In genomic region chr17:80855968-80856862, GRCh38 we compare ENCODE assay signal across 1 cellular context.
TF ChIP-seq lines count a peak whose summit lies in the region.

No MANE protein-coding gene starts in this region.

TF ChIP-seq in GM12878, 131 proteins besides CTCF, POLR2A, EP300 and RAD21 (continued from another document and continues in another):
- TF ChIP-seq ZBTB11 (CRISPR knock-in tag; IDR thresholded peaks at IDR 0.05): no peak
- TF ChIP-seq GATAD2B (conservative IDR thresholded peaks at IDR 0.05; ENCODE audit: low read depth): peak; percentile 56; the same call in 1 of the 2 replicates
- peak; percentile 89 for TF ChIP-seq SP1 (IDR thresholded peaks at IDR 0.05; ENCODE audit: low read depth, low read length)
- peak; percentile 95 for TF ChIP-seq TCF12 (IDR thresholded peaks at IDR 0.05; ENCODE audit: low read depth, low read length)
- peak; percentile 79; the same call in 1 of the 2 replicates for TF ChIP-seq PML (IDR thresholded peaks at IDR 0.05; ENCODE audit: low read length)
- TF ChIP-seq RAD51 (IDR thresholded peaks at IDR 0.05): peak; percentile 41; the same call in 1 of the 2 replicates
- peak; percentile 86; the same call in 1 of the 2 replicates for TF ChIP-seq CHD2 (IDR thresholded peaks at IDR 0.05; ENCODE audit: borderline replicate concordance, low read depth, low read length)
- TF ChIP-seq ZZZ3 (IDR thresholded peaks at IDR 0.05; ENCODE audit: control insufficient read depth, insufficient read length, low read depth): no peak
- TF ChIP-seq SMARCA5 (IDR thresholded peaks at IDR 0.05): 0 out of 2 replicates have a peak, but pooled peaks have one; percentile 35
- no peak for TF ChIP-seq KAT2A (conservative IDR thresholded peaks at IDR 0.05; ENCODE audit: control insufficient read depth, low read depth, low read length)
- peak; percentile 98 for TF ChIP-seq NFIC (IDR thresholded peaks at IDR 0.05; ENCODE audit: low read depth, low read length)
- TF ChIP-seq MXI1 (IDR thresholded peaks at IDR 0.05; ENCODE audit: low read depth, low read length): peak; percentile 74
- peak; percentile 44; the same call in 1 of the 2 replicates for TF ChIP-seq NR2F1 (conservative IDR thresholded peaks at IDR 0.05)
- TF ChIP-seq ZNF622 (IDR thresholded peaks at IDR 0.05): no peak
- TF ChIP-seq REST (IDR thresholded peaks at IDR 0.05; ENCODE audit: low read depth, low read length): no peak
- TF ChIP-seq ZNF274 (IDR thresholded peaks at IDR 0.05; ENCODE audit: insufficient read depth, insufficient read length): no peak
- TF ChIP-seq CHD1 (IDR thresholded peaks at IDR 0.05; ENCODE audit: low read depth, low read length): no peak
- no peak for TF ChIP-seq USF1 (IDR thresholded peaks at IDR 0.05; ENCODE audit: borderline replicate concordance, extremely low read length, insufficient read depth, low read depth, low read length)
- no peak for TF ChIP-seq TARDBP (IDR thresholded peaks at IDR 0.05; ENCODE audit: borderline replicate concordance)
- TF ChIP-seq ZNF24 (IDR thresholded peaks at IDR 0.05): peak; percentile 60; the same call in 1 of the 2 replicates
- peak; percentile 86 for TF ChIP-seq CREB1 (IDR thresholded peaks at IDR 0.05; ENCODE audit: low read depth)
- TF ChIP-seq POLR2AphosphoS5 (IDR thresholded peaks at IDR 0.05; ENCODE audit: low read length): no peak; the same call in 1 of the 2 replicates
- no peak for TF ChIP-seq FOXK2 (IDR thresholded peaks at IDR 0.05)
- TF ChIP-seq NFYA (IDR thresholded peaks at IDR 0.05; ENCODE audit: borderline replicate concordance, low read depth, low read length): no peak
- peak; percentile 94 for TF ChIP-seq IRF4 (IDR thresholded peaks at IDR 0.05; ENCODE audit: low read depth, low read length)
- no peak for TF ChIP-seq SREBF2 (IDR thresholded peaks at IDR 0.05; ENCODE audit: low read length)
- TF ChIP-seq PAX5 (IDR thresholded peaks at IDR 0.05; ENCODE audit: borderline replicate concordance, low read depth, low read length): peak; percentile 98
- no peak for TF ChIP-seq CBX3 (IDR thresholded peaks at IDR 0.05; ENCODE audit: borderline replicate concordance, low read depth)
- peak; percentile 68 for TF ChIP-seq NBN (IDR thresholded peaks at IDR 0.05)
- TF ChIP-seq HDGF (IDR thresholded peaks at IDR 0.05): no peak
- 0 out of 2 replicates have a peak, but pooled peaks have one; percentile 15 for TF ChIP-seq ZNF217 (IDR thresholded peaks at IDR 0.05)
- peak; percentile 96 for TF ChIP-seq EED (IDR thresholded peaks at IDR 0.05; ENCODE audit: low read depth)
- 0 out of 2 replicates have a peak, but pooled peaks have one; percentile 12 for TF ChIP-seq SPI1 (IDR thresholded peaks at IDR 0.05; ENCODE audit: borderline replicate concordance, insufficient read depth, low read depth, low read length)
- no peak for TF ChIP-seq RELA (IDR thresholded peaks at IDR 0.05; ENCODE audit: borderline replicate concordance, partially characterized antibody)
- no peak for TF ChIP-seq E4F1 (IDR thresholded peaks at IDR 0.05; ENCODE audit: borderline replicate concordance, partially characterized antibody)
- TF ChIP-seq POLR2AphosphoS2 (IDR thresholded peaks at IDR 0.05; ENCODE audit: low read depth, low read length): no peak
- TF ChIP-seq ZBED1 (IDR thresholded peaks at IDR 0.05; ENCODE audit: borderline replicate concordance): peak; percentile 91; the same call in 1 of the 2 replicates
- TF ChIP-seq ZNF207 (IDR thresholded peaks at IDR 0.05; ENCODE audit: borderline replicate concordance): no peak
- no peak for TF ChIP-seq E2F8 (IDR thresholded peaks at IDR 0.05; ENCODE audit: low read depth, partially characterized antibody)
- TF ChIP-seq ETV6 (conservative IDR thresholded peaks at IDR 0.05 in 1 of 2, IDR thresholded peaks at IDR 0.05 in 1 of 2; ENCODE audit: borderline replicate concordance in 1 of 2, low read depth in 1 of 2): peak in 1 of 2 experiments; percentile 91; a peak in 2 of 4 replicates
- TF ChIP-seq ZSCAN29 (IDR thresholded peaks at IDR 0.05): no peak
- TF ChIP-seq ZBTB40 (IDR thresholded peaks at IDR 0.05; ENCODE audit: borderline replicate concordance): peak; percentile 13; the same call in 1 of the 2 replicates
- TF ChIP-seq MYC (IDR thresholded peaks at IDR 0.05; ENCODE audit: insufficient read depth, insufficient read length, insufficient replicate concordance, low read length, severe bottlenecking): no peak
- TF ChIP-seq CBX5 (IDR thresholded peaks at IDR 0.05; ENCODE audit: low read depth): no peak
- TF ChIP-seq ESRRA (IDR thresholded peaks at IDR 0.05; ENCODE audit: low read length): no peak
- peak; percentile 88 for TF ChIP-seq ATF7 (IDR thresholded peaks at IDR 0.05; ENCODE audit: low read depth)
- TF ChIP-seq NR2C2 (IDR thresholded peaks at IDR 0.05; ENCODE audit: borderline replicate concordance, control insufficient read depth, insufficient read length, low read depth): no peak
- TF ChIP-seq IKZF1 (conservative IDR thresholded peaks at IDR 0.05): peak; percentile 89
